8 cellular contexts compared by ENCODE assay signal in the genomic region with DNA sequence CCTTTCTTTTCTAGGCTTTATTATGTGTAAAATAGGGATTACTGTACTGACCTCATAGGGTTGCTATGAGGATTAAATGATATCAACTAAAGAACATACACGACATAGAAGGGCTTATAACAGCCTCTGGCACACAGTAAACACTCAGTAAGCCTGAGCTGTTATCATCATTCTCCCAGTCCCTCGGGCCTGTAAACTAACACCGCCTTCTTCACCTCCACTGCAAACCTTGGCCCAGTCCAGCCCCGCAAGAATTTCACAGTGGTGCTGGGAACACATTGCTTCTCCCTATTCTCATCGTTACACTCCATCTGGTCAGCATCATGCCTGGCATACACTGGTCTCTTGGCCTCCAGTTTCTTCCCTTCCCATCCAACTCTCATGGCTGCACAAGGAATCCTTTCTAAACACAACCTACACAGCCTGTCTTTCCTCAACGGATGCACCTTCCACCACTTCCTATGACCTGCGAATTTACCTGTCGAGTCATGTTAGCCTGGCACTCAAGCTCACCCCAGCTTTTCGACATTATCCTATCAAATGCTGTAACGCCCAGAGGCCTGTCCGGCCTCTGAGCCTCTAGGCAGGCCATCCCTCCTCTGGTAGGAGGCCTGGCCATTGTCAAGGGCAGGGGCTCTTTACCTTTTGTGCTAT.
DNase-seq lines count a peak whose midpoint lies in the region; ATAC-seq and TF ChIP-seq lines count a peak whose summit lies in the region.
"Had no signal": no experiment of that assay in that cellular context is flagged by ENCODE, and none has a peak within 500 bp of the region (broad histone marks: within the 10 kb centered on the region; RNA-seq: fewer than 3 reads in every experiment).

No MANE protein-coding gene starts in this region.

- H3K79me2 ChIP-seq in DND-41 (ENCODE audit: insufficient read depth, low read length) = peaks cover 54% of the 10 kb centered on the region

- WGBS in esophagus squamous epithelium, 2 donors = 54 to 61% methylated on average over 11 of the region's 11 CpGs
- 57 to 58% (median 58%) methylated on average over 11 of the region's 11 CpGs for WGBS in ovary, 3 donors

- H3K9me3 ChIP-seq in DND-41 (ENCODE audit: insufficient read depth, low read length, severe bottlenecking) (no peaks in the 10 kb centered on the region), esophagus squamous epithelium (no peaks in the 10 kb centered on the region), ovary (no peaks in the 10 kb centered on the region), tibial artery (no peaks in the 10 kb centered on the region)

- TF ChIP-seq CTCF in DND-41 (IDR thresholded peaks at IDR 0.05; ENCODE audit: borderline replicate concordance, extremely low read depth, low read length, poor library complexity, severe bottlenecking) (no peak), esophagus squamous epithelium (IDR thresholded peaks at IDR 0.05) (no peak), ovary (IDR thresholded peaks at IDR 0.05) (no peak), tibial artery (IDR thresholded peaks at IDR 0.05) (no peak)

- H3K36me3 ChIP-seq in DND-41 (ENCODE audit: insufficient read depth, low read length) = peaks cover 23% of the 10 kb centered on the region; the same call in 1 of the 2 replicates
- H3K36me3 ChIP-seq in esophagus squamous epithelium = no peaks in the 10 kb centered on the region
- no peaks in the 10 kb centered on the region for H3K36me3 ChIP-seq in ovary
- H3K36me3 ChIP-seq in tibial artery = no peaks in the 10 kb centered on the region

- H3K4me3 ChIP-seq in DND-41 (ENCODE audit: low read depth in 1 of 2, low read length in 2 of 2) (no peak overlapping the region), esophagus squamous epithelium (no peak overlapping the region), ovary (no peak overlapping the region), tibial artery (no peak overlapping the region)

- no peak for ATAC-seq in DND-41 (ENCODE audit: insufficient read depth, low read depth)

- no peak for TF ChIP-seq EP300 in ovary (IDR thresholded peaks at IDR 0.05)

- peaks cover 36% of the 10 kb centered on the region for H4K20me1 ChIP-seq in DND-41 (ENCODE audit: insufficient read depth, low read length)

- intact Hi-C loops in esophagus squamous epithelium (cut with DNase I) = no loop called here
- intact Hi-C loops in ovary (cut with DNase I) = no loop called here
- intact Hi-C loops in tibial artery (cut with DNase I; ENCODE audit: low total_unique reads) = no loop called here

- H3K4me2 ChIP-seq in DND-41 (ENCODE audit: insufficient read depth, low read length) = no peak overlapping the region

- no peak overlapping the region for H2AFZ ChIP-seq in DND-41 (ENCODE audit: low read depth, low read length)

- 0 out of 2 replicates have a peak overlapping the region, but pooled peaks have one; percentile 2 for H3K27ac ChIP-seq in DND-41 (ENCODE audit: low read length)
- H3K27ac ChIP-seq in esophagus squamous epithelium = peak overlapping the region in 3 of 4 donors; percentile 31 to 66 (median 55)
- H3K27ac ChIP-seq in ovary = no peak overlapping the region
- H3K27ac ChIP-seq in tibial artery = no peak overlapping the region

- no peaks in the 10 kb centered on the region for H3K4me1 ChIP-seq in DND-41 (ENCODE audit: insufficient read depth, low read length)
- peaks cover 9 to 58% (median 24%) of the 10 kb centered on the region in 3 donors for H3K4me1 ChIP-seq in esophagus squamous epithelium
- peaks cover 17% of the 10 kb centered on the region for H3K4me1 ChIP-seq in ovary (ENCODE audit: insufficient read depth)
- H3K4me1 ChIP-seq in tibial artery = no peaks in the 10 kb centered on the region

- H3K27me3 ChIP-seq in DND-41 (ENCODE audit: insufficient read depth, low read length, poor library complexity) (no peaks in the 10 kb centered on the region), esophagus squamous epithelium (no peaks in the 10 kb centered on the region), ovary (no peaks in the 10 kb centered on the region), tibial artery (no peaks in the 10 kb centered on the region)

- no peak overlapping the region for H3K9ac ChIP-seq in DND-41 (ENCODE audit: low read depth, low read length)

- TF ChIP-seq POLR2A in esophagus squamous epithelium (IDR thresholded peaks at IDR 0.05) = no peak
- no peak for TF ChIP-seq POLR2A in ovary (IDR thresholded peaks at IDR 0.05)

- DNase-seq in DND-41 (no peak), NCI-H2196 treated with DMSO at 0.1 percent for 48 hours (lab: John Stamatoyannopoulos, UW; ENCODE audit: unreplicated experiment) (peak; percentile 20), esophagus squamous epithelium (lab: John Stamatoyannopoulos, UW) (no peak), ovary (peak in 4 of 5 donors; percentile 26 to 71 (median 36)), NCI-H345 treated with DMSO at 0.1 percent for 48 hours (lab: John Stamatoyannopoulos, UW; ENCODE audit: unreplicated experiment) (no peak), tibial artery (no peak)
- no peak for DNase-seq in activated CD4-positive, CD25-positive, alpha-beta regulatory T cell (lab: John Stamatoyannopoulos, UW)
- DNase-seq: NCI-H446 treated with DMSO at 0.1 percent for 48 hours had no signal

Comparison
In these comparisons a context has a peak if more than half of its experiments do, and no peak if none do; other contexts are left out.
1. DNase-seq: peak in NCI-H2196 treated with DMSO at 0.1 percent for 48 hours (single experiment) and ovary (4 of 5); none in DND-41 (single experiment), esophagus squamous epithelium (single experiment), activated CD4-positive, CD25-positive, alpha-beta regulatory T cell (0 of 4), NCI-H345 treated with DMSO at 0.1 percent for 48 hours (single experiment) and tibial artery (0 of 2).
2. H3K27ac ChIP-seq: peak in DND-41 (single experiment) and esophagus squamous epithelium (3 of 4); none in ovary (0 of 2) and tibial artery (0 of 2).